In the genomic region with DNA sequence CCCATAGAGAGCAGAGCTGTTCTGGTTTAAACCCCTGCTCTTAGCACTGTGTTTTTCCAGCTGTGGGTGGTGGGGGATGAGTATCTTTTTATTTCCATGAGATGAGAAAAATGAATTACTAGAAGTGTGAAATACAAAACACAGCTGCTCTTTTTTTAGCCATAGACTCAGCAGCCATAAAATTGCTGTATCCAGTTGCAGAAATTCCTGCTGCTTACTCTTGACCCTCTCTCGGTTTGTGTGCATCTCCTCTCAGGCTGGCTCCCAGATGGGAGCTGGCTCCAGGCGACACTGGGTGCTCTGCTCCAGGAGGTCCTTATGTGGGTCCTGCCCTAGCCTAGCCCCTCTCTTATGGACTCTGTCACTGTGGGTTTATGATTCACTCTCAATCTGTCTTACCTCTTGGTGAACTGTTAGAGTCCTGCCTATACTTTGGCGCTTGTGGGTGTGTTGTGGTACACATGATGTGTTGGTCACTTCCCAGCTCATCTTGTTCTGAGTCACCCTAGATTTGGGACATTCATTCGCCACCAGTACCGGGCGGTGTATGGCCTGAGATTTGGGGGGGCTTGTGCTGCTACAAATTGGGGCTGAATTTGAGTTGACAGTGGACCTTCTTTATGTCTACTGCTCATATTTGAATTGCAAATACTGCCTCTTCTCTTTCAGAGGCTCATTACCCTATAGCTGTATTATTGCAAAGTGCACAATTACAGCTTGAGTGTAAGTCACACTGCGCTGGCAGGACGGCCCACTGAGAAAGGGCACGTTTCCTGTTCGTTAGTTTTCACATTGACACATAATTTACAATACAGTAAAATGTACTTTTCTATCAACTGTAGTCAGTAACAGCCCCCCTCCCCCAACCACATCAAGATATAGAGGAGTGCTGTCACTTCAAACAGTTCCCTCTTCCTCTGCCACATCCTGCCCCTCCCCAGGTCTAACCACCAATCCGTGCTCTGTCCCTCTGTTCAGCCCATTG, we compare ENCODE assay signal across 8 cellular contexts. TPM values are rescaled to one million over a fixed set of nuclear protein-coding genes. Genes with fewer than 3 reads are reported as not detected.
DNase-seq lines count a peak whose midpoint lies in the region; ATAC-seq and TF ChIP-seq lines count a peak whose summit lies in the region.

No MANE protein-coding gene starts in this region.

- H3K27ac ChIP-seq in coronary artery (no peak overlapping the region), tibial nerve (peak overlapping the region in 1 of 4 donors; percentile 12)

- no peaks in the 10 kb centered on the region for H3K9me3 ChIP-seq in tibial nerve

- H3K4me3 ChIP-seq in coronary artery: no peak overlapping the region
- no peak overlapping the region for H3K4me3 ChIP-seq in tibial nerve

- peak; percentile 61 for DNase-seq in activated CD4-positive, CD25-positive, alpha-beta regulatory T cell treated with anti-CD3 and anti-CD28 coated beads, Interleukin-2, amount 50 U/mL, for 16 hours (ENCODE audit: low read depth, low spot score)
- DNase-seq in coronary artery (ENCODE audit: low spot score) (peak; percentile 54), tibial nerve (ENCODE audit: low spot score in 2 of 2) (no peak), epidermal melanocyte (ENCODE audit: insufficient read length, low spot score) (no peak)
- DNase-seq in stimulated activated CD4-positive, alpha-beta T cell treated with anti-CD3 and anti-CD28 coated beads, Interleukin-12 subunit alpha, Interleukin-12 subunit beta, amount 100 ng/mL, for 24 hours (ENCODE audit: low read depth in 2 of 2): peak; percentile 18 to 46

- TF ChIP-seq POLR2A in tibial nerve (IDR thresholded peaks at IDR 0.05): no peak

- no peaks in the 10 kb centered on the region for H3K27me3 ChIP-seq in tibial nerve

- WGBS in tibial nerve, 2 donors: 74 to 75% methylated on average over 11 of the region's 11 CpGs

- H3K4me1 ChIP-seq in tibial nerve: peaks cover 0 to 40% (median 14%) of the 10 kb centered on the region in 4 donors

- no peak for TF ChIP-seq EP300 in tibial nerve (IDR thresholded peaks at IDR 0.05)

- TF ChIP-seq CTCF in coronary artery (IDR thresholded peaks at IDR 0.05): no peak
- no peak for TF ChIP-seq CTCF in tibial nerve (IDR thresholded peaks at IDR 0.05)

- H3K36me3 ChIP-seq in tibial nerve: peaks cover 0 to 75% (median 7%) of the 10 kb centered on the region in 3 donors

- ATAC-seq in GM18498 (IDR thresholded peaks at IDR 0.05; ENCODE audit: unreplicated experiment): peak; percentile 65
- ATAC-seq in HG03175 (IDR thresholded peaks at IDR 0.05; ENCODE audit: unreplicated experiment): peak; percentile 66
- no peak for ATAC-seq in HG02623 (IDR thresholded peaks at IDR 0.05; ENCODE audit: unreplicated experiment)

RNA-seq across cellular contexts. Expression of gene MSANTD1, which starts 46.9 kb away (rescaled TPM):
- 1 to 10 TPM; 1.2 to 2.0 (median 1.4) TPM for total RNA-seq in tibial nerve

Comparison
In these comparisons a context has a peak if more than half of its experiments do, and no peak if none do; other contexts are left out.
1. DNase-seq: peak in activated CD4-positive, CD25-positive, alpha-beta regulatory T cell treated with anti-CD3 and anti-CD28 coated beads, Interleukin-2, amount 50 U/mL, for 16 hours (single experiment), coronary artery (single experiment) and stimulated activated CD4-positive, alpha-beta T cell treated with anti-CD3 and anti-CD28 coated beads, Interleukin-12 subunit alpha, Interleukin-12 subunit beta, amount 100 ng/mL, for 24 hours (2 of 2); none in tibial nerve (0 of 2) and epidermal melanocyte (single experiment).